In the genomic region with DNA sequence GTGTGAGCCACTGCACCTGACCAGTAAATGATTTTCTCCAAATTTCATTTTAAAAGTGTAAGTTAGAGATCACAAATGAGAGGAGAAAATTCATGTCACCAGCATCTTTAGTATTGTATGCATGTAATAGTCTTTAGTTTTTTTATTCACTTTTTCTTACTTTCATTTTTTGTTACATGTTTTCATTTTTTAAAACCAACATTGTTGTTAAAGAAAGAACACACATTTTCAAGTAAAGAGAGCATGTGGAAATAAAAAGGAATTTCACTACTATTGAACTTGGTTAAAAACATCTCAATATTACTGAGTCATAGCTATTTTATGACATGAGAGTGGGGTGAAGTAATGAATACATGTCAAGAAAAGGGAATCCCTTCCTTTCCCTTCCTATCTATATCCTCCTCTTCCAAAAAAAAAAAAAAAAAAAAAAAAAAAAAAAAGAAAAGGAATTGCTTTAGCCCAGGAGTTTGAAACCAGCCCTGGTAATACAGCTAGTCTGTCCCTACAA, we compare ENCODE assay signal across 2 cellular contexts.
A peak's percentile ranks its signal among the peaks of the same experiment; 100 is the strongest.
TF ChIP-seq lines count a peak whose summit lies in the region.

No MANE protein-coding gene starts in this region.

TF ChIP-seq in SK-N-SH, 30 proteins besides CTCF, POLR2A, EP300 and RAD21 (continued from another document):
- TF ChIP-seq, protein P1, sequence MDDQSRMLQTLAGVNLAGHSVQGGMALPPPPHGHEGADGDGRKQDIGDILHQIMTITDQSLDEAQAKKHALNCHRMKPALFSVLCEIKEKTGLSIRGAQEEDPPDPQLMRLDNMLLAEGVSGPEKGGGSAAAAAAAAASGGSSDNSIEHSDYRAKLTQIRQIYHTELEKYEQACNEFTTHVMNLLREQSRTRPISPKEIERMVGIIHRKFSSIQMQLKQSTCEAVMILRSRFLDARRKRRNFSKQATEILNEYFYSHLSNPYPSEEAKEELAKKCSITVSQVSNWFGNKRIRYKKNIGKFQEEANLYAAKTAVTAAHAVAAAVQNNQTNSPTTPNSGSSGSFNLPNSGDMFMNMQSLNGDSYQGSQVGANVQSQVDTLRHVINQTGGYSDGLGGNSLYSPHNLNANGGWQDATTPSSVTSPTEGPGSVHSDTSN (IDR thresholded peaks at IDR 0.05), result peak; percentile 24; the same call in 1 of the 2 replicates
- TF ChIP-seq YY1 (IDR thresholded peaks at IDR 0.05; ENCODE audit: low read depth), result no peak

TF ChIP-seq in SK-N-SH treated with all-trans-retinoic acid at 6 μM for 48 hours, 23 proteins besides CTCF, POLR2A, EP300 and RAD21 (continued from another document):
- TF ChIP-seq, protein P2, sequence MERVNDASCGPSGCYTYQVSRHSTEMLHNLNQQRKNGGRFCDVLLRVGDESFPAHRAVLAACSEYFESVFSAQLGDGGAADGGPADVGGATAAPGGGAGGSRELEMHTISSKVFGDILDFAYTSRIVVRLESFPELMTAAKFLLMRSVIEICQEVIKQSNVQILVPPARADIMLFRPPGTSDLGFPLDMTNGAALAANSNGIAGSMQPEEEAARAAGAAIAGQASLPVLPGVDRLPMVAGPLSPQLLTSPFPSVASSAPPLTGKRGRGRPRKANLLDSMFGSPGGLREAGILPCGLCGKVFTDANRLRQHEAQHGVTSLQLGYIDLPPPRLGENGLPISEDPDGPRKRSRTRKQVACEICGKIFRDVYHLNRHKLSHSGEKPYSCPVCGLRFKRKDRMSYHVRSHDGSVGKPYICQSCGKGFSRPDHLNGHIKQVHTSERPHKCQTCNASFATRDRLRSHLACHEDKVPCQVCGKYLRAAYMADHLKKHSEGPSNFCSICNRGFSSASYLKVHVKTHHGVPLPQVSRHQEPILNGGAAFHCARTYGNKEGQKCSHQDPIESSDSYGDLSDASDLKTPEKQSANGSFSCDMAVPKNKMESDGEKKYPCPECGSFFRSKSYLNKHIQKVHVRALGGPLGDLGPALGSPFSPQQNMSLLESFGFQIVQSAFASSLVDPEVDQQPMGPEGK (CRISPR knock-in tag; IDR thresholded peaks at IDR 0.05; ENCODE audit: borderline replicate concordance), result no peak
- TF ChIP-seq ZNF8 (CRISPR knock-in tag; IDR thresholded peaks at IDR 0.05) (no peak), ISL1 (CRISPR knock-in tag; IDR thresholded peaks at IDR 0.05) (no peak), GLIS3 (CRISPR knock-in tag; IDR thresholded peaks at IDR 0.05) (no peak), ESRRG (CRISPR knock-in tag; IDR thresholded peaks at IDR 0.05) (no peak)
- TF ChIP-seq, protein P3, sequence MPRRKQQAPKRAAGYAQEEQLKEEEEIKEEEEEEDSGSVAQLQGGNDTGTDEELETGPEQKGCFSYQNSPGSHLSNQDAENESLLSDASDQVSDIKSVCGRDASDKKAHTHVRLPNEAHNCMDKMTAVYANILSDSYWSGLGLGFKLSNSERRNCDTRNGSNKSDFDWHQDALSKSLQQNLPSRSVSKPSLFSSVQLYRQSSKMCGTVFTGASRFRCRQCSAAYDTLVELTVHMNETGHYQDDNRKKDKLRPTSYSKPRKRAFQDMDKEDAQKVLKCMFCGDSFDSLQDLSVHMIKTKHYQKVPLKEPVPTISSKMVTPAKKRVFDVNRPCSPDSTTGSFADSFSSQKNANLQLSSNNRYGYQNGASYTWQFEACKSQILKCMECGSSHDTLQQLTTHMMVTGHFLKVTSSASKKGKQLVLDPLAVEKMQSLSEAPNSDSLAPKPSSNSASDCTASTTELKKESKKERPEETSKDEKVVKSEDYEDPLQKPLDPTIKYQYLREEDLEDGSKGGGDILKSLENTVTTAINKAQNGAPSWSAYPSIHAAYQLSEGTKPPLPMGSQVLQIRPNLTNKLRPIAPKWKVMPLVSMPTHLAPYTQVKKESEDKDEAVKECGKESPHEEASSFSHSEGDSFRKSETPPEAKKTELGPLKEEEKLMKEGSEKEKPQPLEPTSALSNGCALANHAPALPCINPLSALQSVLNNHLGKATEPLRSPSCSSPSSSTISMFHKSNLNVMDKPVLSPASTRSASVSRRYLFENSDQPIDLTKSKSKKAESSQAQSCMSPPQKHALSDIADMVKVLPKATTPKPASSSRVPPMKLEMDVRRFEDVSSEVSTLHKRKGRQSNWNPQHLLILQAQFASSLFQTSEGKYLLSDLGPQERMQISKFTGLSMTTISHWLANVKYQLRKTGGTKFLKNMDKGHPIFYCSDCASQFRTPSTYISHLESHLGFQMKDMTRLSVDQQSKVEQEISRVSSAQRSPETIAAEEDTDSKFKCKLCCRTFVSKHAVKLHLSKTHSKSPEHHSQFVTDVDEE (CRISPR knock-in tag; IDR thresholded peaks at IDR 0.05), result no peak
